11 cellular contexts compared by ENCODE assay signal in genomic region chr18:59517446-59518171, GRCh38.
A peak's percentile ranks its signal among the peaks of the same experiment; 100 is the strongest.
DNase-seq lines count a peak whose midpoint lies in the region; ATAC-seq, FAIRE-seq and TF ChIP-seq lines count a peak whose summit lies in the region.
"Had no signal": no experiment of that assay in that cellular context is flagged by ENCODE, and none has a peak within 500 bp of the region (broad histone marks: within the 10 kb centered on the region; RNA-seq: fewer than 3 reads in every experiment).

No MANE protein-coding gene starts in this region.

- TF ChIP-seq RAD21 in K562 (CRISPR knock-in tag; conservative IDR thresholded peaks at IDR 0.05 in 1 of 2, IDR thresholded peaks at IDR 0.05 in 1 of 2) (no peak), liver (IDR thresholded peaks at IDR 0.05) (no peak)

- H3K36me3 ChIP-seq in K562 (ENCODE audit: control insufficient read depth, insufficient read depth, low read length) (no peaks in the 10 kb centered on the region), liver (ENCODE audit: control insufficient read depth in 4 of 4, insufficient read depth in 3 of 4, low read depth in 1 of 4, low read length in 3 of 4) (no peaks in the 10 kb centered on the region)

- no peaks in the 10 kb centered on the region for H3K79me2 ChIP-seq in K562 (ENCODE audit: control insufficient read depth, insufficient read depth, low read length)

- no peak overlapping the region for H3K4me3 ChIP-seq in K562
- no peak overlapping the region for H3K4me3 ChIP-seq in liver (ENCODE audit: low read depth in 1 of 3, low read length in 3 of 3)

- H3K9me3 ChIP-seq in K562 (replicated peaks; ENCODE audit: control insufficient read depth, insufficient read depth, low read depth, low read length), result no peaks in the 10 kb centered on the region
- H3K9me3 ChIP-seq in liver (ENCODE audit: control insufficient read depth in 4 of 4, low read length in 3 of 4), result no peaks in the 10 kb centered on the region

- peaks cover 0 to 3% of the 10 kb centered on the region in 2 experiments; a peak in 1 of 5 replicates for H3K4me1 ChIP-seq in K562 (replicated peaks in 1 of 2; ENCODE audit: control insufficient read depth in 2 of 2, insufficient read depth in 2 of 2, low read length in 2 of 2)
- H3K4me1 ChIP-seq in liver (ENCODE audit: control insufficient read depth in 4 of 4, insufficient read depth in 4 of 4, low read length in 3 of 4), result peaks cover 0 to 4% (median 0%) of the 10 kb centered on the region in 4 donors

- DNase-seq in D721Med (ENCODE audit: insufficient read length, low spot score) (no peak), Kasumi-1 (lab: John Stamatoyannopoulos, UW) (peak; percentile 1 to 4), K562 (ENCODE audit: extremely low read depth in 1 of 4, low spot score in 3 of 4) (peak in 1 of 4 experiments; percentile 4), NCI-H1105 (lab: John Stamatoyannopoulos, UW) (no peak), amygdala (lab: John Stamatoyannopoulos, UW) (no peak), NCI-H82 (lab: John Stamatoyannopoulos, UW) (no peak)
- DNase-seq: CD8-positive, alpha-beta T cell; head of caudate nucleus; NCI-H187 had no signal

- no peak for TF ChIP-seq POLR2A in K562 (conservative IDR thresholded peaks at IDR 0.05)

- H4K20me1 ChIP-seq in K562 (replicated peaks; ENCODE audit: control insufficient read depth, insufficient read depth, low read length), result peaks cover 4% of the 10 kb centered on the region; the same call in 1 of the 2 replicates

- ATAC-seq in K562 (no peak), HG02840 (IDR thresholded peaks at IDR 0.05; ENCODE audit: low FRiP score, unreplicated experiment) (no peak)
- ATAC-seq: CD8-positive, alpha-beta T cell had no signal

- intact Hi-C loops in K562 (cut with micrococcal nuclease), result no loop called here

- peak; percentile 64 for FAIRE-seq in D721Med (lab: Jason Lieb, UNC)
- no peak for FAIRE-seq in K562 (lab: Jason Lieb, UNC)

- no peak overlapping the region for H3K4me2 ChIP-seq in K562 (ENCODE audit: insufficient read depth, low read length)

- WGBS in K562 (ENCODE audit: insufficient coverage, low coverage, missing lambda C conversion rate), result 7% methylated on average over 3 of the region's 4 CpGs
- WGBS in liver, result 62% methylated on average over 4 of the region's 4 CpGs

- BruUV-seq in K562 (replicated peaks; lab: Mats Ljungman, UMichigan), result no TSS peak

- CTCF ChIA-PET in K562 (lab: Yijun Ruan, JAX; ENCODE audit: low intra/inter-chr PET ratio), result no interaction called here

- H3K9ac ChIP-seq in K562 (ENCODE audit: insufficient read depth in 1 of 2, low read depth in 2 of 2, low read length in 2 of 2), result no peak overlapping the region
- H3K9ac ChIP-seq in liver (ENCODE audit: low read depth in 1 of 2, low read length in 2 of 2), result no peak overlapping the region

- POLR2A ChIA-PET in K562 (lab: Yijun Ruan, JAX), result interaction anchor here (0.7 kb wide), 1 partner anchor 15 kb away, joined by 3 read pairs; no protein-coding TSS in a partner anchor

- no peak for TF ChIP-seq CTCF in D721Med (IDR thresholded peaks at IDR 0.05; ENCODE audit: insufficient read depth, missing control alignments)
- TF ChIP-seq CTCF in K562 (IDR thresholded peaks at IDR 0.05 in 2 of 3, conservative IDR thresholded peaks at IDR 0.05 in 1 of 3; ENCODE audit: insufficient read depth in 2 of 3, low read depth in 1 of 3, low read length in 3 of 3), result no peak
- no peak for TF ChIP-seq CTCF in liver (IDR thresholded peaks at IDR 0.05; ENCODE audit: low read depth, low read length, missing input control)

- in situ Hi-C loops in K562 (cut with MboI), result no loop called here

- H3K27me3 ChIP-seq in K562 (ENCODE audit: control insufficient read depth in 2 of 2, insufficient read depth in 2 of 2, low read length in 2 of 2) (peaks cover 0 to 16% of the 10 kb centered on the region in 2 experiments; a peak in 1 of 5 replicates), liver (ENCODE audit: control insufficient read depth in 4 of 4, insufficient read depth in 4 of 4, low read length in 3 of 4) (peaks cover 0 to 3% (median 1%) of the 10 kb centered on the region in 4 donors)

- H3K9me1 ChIP-seq in K562 (ENCODE audit: control insufficient read depth, insufficient read depth, low read length), result no peaks in the 10 kb centered on the region

- no peak for TF ChIP-seq EP300 in K562 (IDR thresholded peaks at IDR 0.05; ENCODE audit: low read length)

- no peak overlapping the region for H3K27ac ChIP-seq in K562 (ENCODE audit: extremely low read depth, low read depth, low read length)
- H3K27ac ChIP-seq in liver (ENCODE audit: low read depth in 1 of 2, low read length in 2 of 2), result peak overlapping the region in 1 of 2 donors; percentile 8

- H2AFZ ChIP-seq in K562 (ENCODE audit: low read depth, low read length), result no peak overlapping the region

TF ChIP-seq in K562, 482 proteins besides CTCF, POLR2A, EP300 and RAD21:
- no peak for TF ChIP-seq SLC30A9 (CRISPR knock-in tag; IDR thresholded peaks at IDR 0.05)
- no peak for TF ChIP-seq SMAD2 (IDR thresholded peaks at IDR 0.05; ENCODE audit: low read depth, low read length)
- TF ChIP-seq SMARCA4 (IDR thresholded peaks at IDR 0.05), result no peak
- TF ChIP-seq LARP7 (IDR thresholded peaks at IDR 0.05), result no peak
- no peak for TF ChIP-seq KHSRP (IDR thresholded peaks at IDR 0.05)
- peak; percentile 40; the same call in 1 of the 2 replicates for TF ChIP-seq REST (CRISPR knock-in tag; IDR thresholded peaks at IDR 0.05; ENCODE audit: low read depth)
- TF ChIP-seq MIER1 (IDR thresholded peaks at IDR 0.05; ENCODE audit: low read depth), result peak; percentile 76
- TF ChIP-seq ZNF217 (CRISPR knock-in tag; IDR thresholded peaks at IDR 0.05), result no peak
- no peak for TF ChIP-seq CHCHD3 (CRISPR knock-in tag; IDR thresholded peaks at IDR 0.05)
- TF ChIP-seq CHD1 (IDR thresholded peaks at IDR 0.05; ENCODE audit: low read length), result no peak
- TF ChIP-seq EHMT2 (IDR thresholded peaks at IDR 0.05), result peak; percentile 66; the same call in 1 of the 2 replicates

TF ChIP-seq in liver, 16 proteins besides CTCF, POLR2A, EP300 and RAD21:
- TF ChIP-seq REST (IDR thresholded peaks at IDR 0.05) (peak; percentile 98), HNF4A (conservative IDR thresholded peaks at IDR 0.05) (no peak)
- TF ChIP-seq, protein P1, sequence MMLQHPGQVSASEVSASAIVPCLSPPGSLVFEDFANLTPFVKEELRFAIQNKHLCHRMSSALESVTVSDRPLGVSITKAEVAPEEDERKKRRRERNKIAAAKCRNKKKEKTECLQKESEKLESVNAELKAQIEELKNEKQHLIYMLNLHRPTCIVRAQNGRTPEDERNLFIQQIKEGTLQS (IDR thresholded peaks at IDR 0.05), result no peak

Comparison
In these comparisons a context has a peak if more than half of its experiments do, and no peak if none do; other contexts are left out.
1. DNase-seq: peak in Kasumi-1 (2 of 2); none in D721Med (single experiment), NCI-H1105 (single experiment), amygdala (0 of 56) and NCI-H82 (single experiment).